In genomic region chr1:172630868-172631267, GRCh38 we compare ENCODE assay signal across 23 cellular contexts. TPM values are rescaled to one million over a fixed set of nuclear protein-coding genes. Genes with fewer than 3 reads are reported as not detected.
DNase-seq lines count a peak whose midpoint lies in the region; ATAC-seq and TF ChIP-seq lines count a peak whose summit lies in the region.
"Had no signal": no experiment of that assay in that cellular context is flagged by ENCODE, and none has a peak within 500 bp of the region (broad histone marks: within the 10 kb centered on the region; RNA-seq: fewer than 3 reads in every experiment).

No MANE protein-coding gene starts in this region.

- H3K9me3 ChIP-seq in Caco-2 (no peaks in the 10 kb centered on the region), smooth muscle cell (replicated peaks; ENCODE audit: low read depth) (no peaks in the 10 kb centered on the region)
- H3K9me3 ChIP-seq: body of pancreas had no signal

- TF ChIP-seq CTCF in Caco-2 (IDR thresholded peaks at IDR 0.05; ENCODE audit: insufficient read depth in 1 of 2, low read depth in 1 of 2, low read length in 1 of 2, severe bottlenecking in 1 of 2, unreplicated experiment in 1 of 2) = no peak
- TF ChIP-seq CTCF in HFFc6 (IDR thresholded peaks at IDR 0.05) = no peak
- TF ChIP-seq CTCF in smooth muscle cell (IDR thresholded peaks at IDR 0.05; ENCODE audit: borderline replicate concordance, insufficient read depth, poor library complexity, severe bottlenecking) = no peak

- no peak overlapping the region for H3K9ac ChIP-seq in smooth muscle cell (ENCODE audit: low read depth)

- peaks cover 32% of the 10 kb centered on the region for H3K9me3 Mint-ChIP-seq in Caco-2 (ENCODE audit: unreplicated experiment)
- peaks cover 1% of the 10 kb centered on the region for H3K9me3 Mint-ChIP-seq in HFFc6
- H3K9me3 Mint-ChIP-seq in activated T-helper 1 cell treated with anti-CD3 and anti-CD28 coated beads, Interleukin-12 subunit alpha, Interleukin-12 subunit beta, Interleukin-2, Interleukin-4 antibody, amounts not matched to agents 30 ng/mL and 10 ng/mL and 1 ng/mL, durations not matched to agents 14 hours and 24 hours and 36 hours = no peaks in the 10 kb centered on the region
- H3K9me3 Mint-ChIP-seq: activated CD8-positive, alpha-beta T cell treated with anti-CD3 and anti-CD28 coated beads for 36 hours had no signal

- CTCF ChIA-PET in Caco-2 (lab: Charles Lee) = interaction anchor here (0.6 kb wide), 1 partner anchor 345 kb away, joined by 11 read pairs; no protein-coding TSS in a partner anchor

- no peaks in the 10 kb centered on the region for H3K27me3 ChIP-seq in Caco-2 (replicated peaks; ENCODE audit: control insufficient read depth, insufficient read depth, low read length)
- no peaks in the 10 kb centered on the region for H3K27me3 ChIP-seq in smooth muscle cell (ENCODE audit: low read depth)
- H3K27me3 ChIP-seq: body of pancreas, spleen had no signal

- H3K36me3 Mint-ChIP-seq in Caco-2 (ENCODE audit: insufficient read depth, unreplicated experiment) (peaks cover 6% of the 10 kb centered on the region), HFFc6 (ENCODE audit: low read depth) (peaks cover 10% of the 10 kb centered on the region; the same call in 1 of the 2 replicates)
- peaks cover 7% of the 10 kb centered on the region for H3K36me3 Mint-ChIP-seq in activated T-helper 1 cell treated with anti-CD3 and anti-CD28 coated beads, Interleukin-12 subunit alpha, Interleukin-12 subunit beta, Interleukin-2, Interleukin-4 antibody, amounts not matched to agents 30 ng/mL and 10 ng/mL and 1 ng/mL, durations not matched to agents 14 hours and 24 hours and 36 hours (ENCODE audit: low read depth)
- H3K36me3 Mint-ChIP-seq: type B pancreatic cell had no signal

- ATAC-seq in GM18511 (IDR thresholded peaks at IDR 0.05; ENCODE audit: unreplicated experiment) = no peak
- ATAC-seq: activated CD8-positive, alpha-beta T cell treated with anti-CD3 and anti-CD28 coated beads for 36 hours; body of pancreas; GM23338; naive thymus-derived CD4-positive, alpha-beta T cell; T-helper 17 cell had no signal

- no peak overlapping the region for H3K27ac ChIP-seq in smooth muscle cell (ENCODE audit: low read depth)
- H3K27ac ChIP-seq: body of pancreas, RWPE1, SK-N-MC, spleen had no signal

- DNase-seq in Caco-2 (peak; percentile 49 to 59), HFFc6 (no peak), kidney tubule cell (ENCODE audit: low spot score) (peak; percentile 46), smooth muscle cell (lab: John Stamatoyannopoulos, UW; ENCODE audit: unreplicated experiment) (no peak)
- no peak for DNase-seq in activated T-helper 1 cell treated with anti-CD3 and anti-CD28 coated beads, Interleukin-12 subunit alpha, Interleukin-12 subunit beta, Interleukin-2, Interleukin-4 antibody, amounts not matched to agents 30 ng/mL and 10 ng/mL and 1 ng/mL, durations not matched to agents 14 hours and 24 hours and 36 hours (ENCODE audit: low spot score)
- DNase-seq in activated naive CD4-positive, alpha-beta T cell (lab: John Stamatoyannopoulos, UW) = no peak
- DNase-seq: activated CD8-positive, alpha-beta T cell treated with anti-CD3 and anti-CD28 coated beads for 36 hours; activated effector memory CD4-positive, alpha-beta T cell treated with anti-CD3 and anti-CD28 coated beads, Interleukin-2, amount 50 U/mL, for 16 hours; body of pancreas; islet precursor cell; midbrain; naive thymus-derived CD4-positive, alpha-beta T cell; NCI-H2081; NCI-H2227 treated with DMSO at 0.1 percent for 48 hours; occipital lobe; spleen; T-helper 17 cell had no signal

- no peak overlapping the region for H3K4me2 ChIP-seq in smooth muscle cell
- H3K4me2 ChIP-seq: GM23338 had no signal

- H3K36me3 ChIP-seq in Caco-2 (ENCODE audit: control insufficient read depth, insufficient read depth, low read length) (no peaks in the 10 kb centered on the region), smooth muscle cell (ENCODE audit: low read depth) (no peaks in the 10 kb centered on the region)
- H3K36me3 ChIP-seq: spleen had no signal

- H3F3A ChIP-seq in smooth muscle cell (ENCODE audit: low read depth) = no peaks in the 10 kb centered on the region

- peak overlapping the region; percentile 89 for H3K27ac Mint-ChIP-seq in Caco-2 (ENCODE audit: unreplicated experiment)
- H3K27ac Mint-ChIP-seq in HFFc6 = peak overlapping the region; percentile 15
- peak overlapping the region; percentile 24 for H3K27ac Mint-ChIP-seq in activated T-helper 1 cell treated with anti-CD3 and anti-CD28 coated beads, Interleukin-12 subunit alpha, Interleukin-12 subunit beta, Interleukin-2, Interleukin-4 antibody, amounts not matched to agents 30 ng/mL and 10 ng/mL and 1 ng/mL, durations not matched to agents 14 hours and 24 hours and 36 hours
- H3K27ac Mint-ChIP-seq: activated CD8-positive, alpha-beta T cell treated with anti-CD3 and anti-CD28 coated beads for 36 hours; GM23338; T-helper 17 cell; type B pancreatic cell had no signal

- intact Hi-C loops in Caco-2 (cut with micrococcal nuclease; ENCODE audit: unreplicated experiment) = loop anchor here (5.0 kb wide), 1 partner anchor 46 kb away; no protein-coding TSS in a partner anchor
- intact Hi-C loops in activated T-helper 1 cell treated with anti-CD3 and anti-CD28 coated beads, Interleukin-12 subunit alpha, Interleukin-12 subunit beta, Interleukin-2, Interleukin-4 antibody, amounts not matched to agents 30 ng/mL and 10 ng/mL and 1 ng/mL, durations not matched to agents 14 hours and 24 hours and 36 hours (cut with micrococcal nuclease) = no loop called here

- H3K27me3 Mint-ChIP-seq in Caco-2 (ENCODE audit: insufficient read depth, unreplicated experiment) (no peaks in the 10 kb centered on the region), HFFc6 (ENCODE audit: insufficient read depth) (no peaks in the 10 kb centered on the region)
- peaks cover 5% of the 10 kb centered on the region for H3K27me3 Mint-ChIP-seq in activated T-helper 1 cell treated with anti-CD3 and anti-CD28 coated beads, Interleukin-12 subunit alpha, Interleukin-12 subunit beta, Interleukin-2, Interleukin-4 antibody, amounts not matched to agents 30 ng/mL and 10 ng/mL and 1 ng/mL, durations not matched to agents 14 hours and 24 hours and 36 hours (ENCODE audit: insufficient read depth)
- H3K27me3 Mint-ChIP-seq: T-helper 17 cell, type B pancreatic cell had no signal

- H2AFZ ChIP-seq in smooth muscle cell (ENCODE audit: low read depth) = no peak overlapping the region
- H2AFZ ChIP-seq: GM23338 had no signal

- POLR2A ChIA-PET in Caco-2 (lab: Charles Lee) = interaction anchor here (1.4 kb wide), 1 partner anchor 98 kb away, joined by 5 read pairs; the partner anchor contains the start of gene SUCO

- H3K4me3 Mint-ChIP-seq in Caco-2 (ENCODE audit: unreplicated experiment) = peak overlapping the region; percentile 27
- H3K4me3 Mint-ChIP-seq in HFFc6 = no peak overlapping the region
- no peak overlapping the region for H3K4me3 Mint-ChIP-seq in activated T-helper 1 cell treated with anti-CD3 and anti-CD28 coated beads, Interleukin-12 subunit alpha, Interleukin-12 subunit beta, Interleukin-2, Interleukin-4 antibody, amounts not matched to agents 30 ng/mL and 10 ng/mL and 1 ng/mL, durations not matched to agents 14 hours and 24 hours and 36 hours
- H3K4me3 Mint-ChIP-seq: activated CD8-positive, alpha-beta T cell treated with anti-CD3 and anti-CD28 coated beads for 36 hours; GM23338; naive thymus-derived CD4-positive, alpha-beta T cell; T-helper 17 cell; type B pancreatic cell had no signal

- H3K4me1 ChIP-seq in Caco-2 (peaks cover 60% of the 10 kb centered on the region), smooth muscle cell (ENCODE audit: low read depth) (no peaks in the 10 kb centered on the region)
- H3K4me1 ChIP-seq: body of pancreas had no signal

- H3K79me2 ChIP-seq in smooth muscle cell (ENCODE audit: low read depth) = no peaks in the 10 kb centered on the region

- no peaks in the 10 kb centered on the region for H4K20me1 ChIP-seq in smooth muscle cell (ENCODE audit: low read depth)

- H3K4me1 Mint-ChIP-seq in Caco-2 (ENCODE audit: low read depth, unreplicated experiment) (peaks cover 28% of the 10 kb centered on the region), HFFc6 (ENCODE audit: low read depth) (peaks cover 43% of the 10 kb centered on the region)
- H3K4me1 Mint-ChIP-seq in activated T-helper 1 cell treated with anti-CD3 and anti-CD28 coated beads, Interleukin-12 subunit alpha, Interleukin-12 subunit beta, Interleukin-2, Interleukin-4 antibody, amounts not matched to agents 30 ng/mL and 10 ng/mL and 1 ng/mL, durations not matched to agents 14 hours and 24 hours and 36 hours (ENCODE audit: low read depth) = peaks cover 43% of the 10 kb centered on the region

- H3K4me3 ChIP-seq in Caco-2 (ENCODE audit: low read depth, low read length) = no peak overlapping the region
- no peak overlapping the region for H3K4me3 ChIP-seq in smooth muscle cell
- H3K4me3 ChIP-seq: body of pancreas, GM23338, SK-N-MC, spleen had no signal

- BruUV-seq in Caco-2 (replicated peaks; lab: Mats Ljungman, UMichigan) = no TSS peak

- WGBS in smooth muscle cell (ENCODE audit: low lambda C conversion rate) = 55% methylated on average over 3 of the region's 3 CpGs

RNA-seq across cellular contexts. Expression of gene FASLG, which starts 28.0 kb away (rescaled TPM):
- total RNA-seq in Caco-2 (2022) (not detected in 2 replicates), smooth muscle cell (not detected in 2 replicates)
- not detected for total RNA-seq in HFFc6 (2021; fragmentation: NEBNext Ultra II Directional; extraction: Animal tissue kit (Norgen Biotek cat#: 25700))
- total RNA-seq in activated T-helper 1 cell treated with anti-CD3 and anti-CD28 coated beads, Interleukin-12 subunit alpha, Interleukin-12 subunit beta, Interleukin-2, Interleukin-4 antibody, amounts not matched to agents 30 ng/mL and 10 ng/mL and 1 ng/mL, durations not matched to agents 14 hours and 24 hours and 36 hours = 113 and 114 TPM in 2 replicates
- polyA plus RNA-seq in smooth muscle cell = not detected in 2 replicates
- total RNA-seq: body of pancreas, GM23338, occipital lobe, subcutaneous adipose tissue had no signal
- polyA plus RNA-seq: GM23338; naive thymus-derived CD4-positive, alpha-beta T cell had no signal

Comparison
In these comparisons a context has a peak if more than half of its experiments do, and no peak if none do; other contexts are left out.
1. DNase-seq: peak in Caco-2 (2 of 2) and kidney tubule cell (single experiment); none in HFFc6 (single experiment), activated T-helper 1 cell treated with anti-CD3 and anti-CD28 coated beads, Interleukin-12 subunit alpha, Interleukin-12 subunit beta, Interleukin-2, Interleukin-4 antibody, amounts not matched to agents 30 ng/mL and 10 ng/mL and 1 ng/mL, durations not matched to agents 14 hours and 24 hours and 36 hours (single experiment), activated naive CD4-positive, alpha-beta T cell (0 of 4) and smooth muscle cell (single experiment).
2. H3K27ac Mint-ChIP-seq: peak in every context shown above with its lines; median percentile 89 in Caco-2; 24 in activated T-helper 1 cell treated with anti-CD3 and anti-CD28 coated beads, Interleukin-12 subunit alpha, Interleukin-12 subunit beta, Interleukin-2, Interleukin-4 antibody, amounts not matched to agents 30 ng/mL and 10 ng/mL and 1 ng/mL, durations not matched to agents 14 hours and 24 hours and 36 hours; 15 in HFFc6.
3. RNA of gene FASLG, which starts 28.0 kb away (total RNA-seq): 113 to 114 TPM in activated T-helper 1 cell treated with anti-CD3 and anti-CD28 coated beads, Interleukin-12 subunit alpha, Interleukin-12 subunit beta, Interleukin-2, Interleukin-4 antibody, amounts not matched to agents 30 ng/mL and 10 ng/mL and 1 ng/mL, durations not matched to agents 14 hours and 24 hours and 36 hours; not detected in Caco-2, not detected in HFFc6 and not detected in smooth muscle cell; every median in the first group is over 100 times any median in the second.